11 cellular contexts compared by ENCODE assay signal in genomic region chr7:71132521-71133231, GRCh38. TPM values are rescaled to one million over a fixed set of nuclear protein-coding genes. Genes with fewer than 3 reads are reported as not detected.
A peak's percentile ranks its signal among the peaks of the same experiment; 100 is the strongest.
DNase-seq lines count a peak whose midpoint lies in the region; ATAC-seq and TF ChIP-seq lines count a peak whose summit lies in the region.
"Had no signal": no experiment of that assay in that cellular context is flagged by ENCODE, and none has a peak within 500 bp of the region (broad histone marks: within the 10 kb centered on the region; RNA-seq: fewer than 3 reads in every experiment).

No MANE protein-coding gene starts in this region.

- H3K27ac ChIP-seq in esophagus muscularis mucosa (replicated peaks in 1 of 4) (peak overlapping the region; percentile 81 to 90 (median 85)), upper lobe of left lung (peak overlapping the region in 2 of 4 donors; percentile 52 to 58)

- no peak for DNase-seq in activated CD8-positive, alpha-beta memory T cell treated with anti-CD3 and anti-CD28 coated beads, Interleukin-2, amount 10 ng/mL, durations not matched to agents 7 days and 5 days
- DNase-seq in activated CD8-positive, alpha-beta memory T cell treated with anti-CD3 and anti-CD28 coated beads, Interleukin-2, amount 50 U/mL, for 4 hours, result no peak
- DNase-seq in esophagus muscularis mucosa (ENCODE audit: extremely low spot score), result no peak
- DNase-seq in upper lobe of left lung, result peak in 1 of 2 donors; percentile 85
- no peak for DNase-seq in middle frontal gyrus (ENCODE audit: extremely low spot score, low spot score)
- DNase-seq in NCI-H2196 (lab: John Stamatoyannopoulos, UW; ENCODE audit: unreplicated experiment), result no peak
- DNase-seq: activated naive CD4-positive, alpha-beta T cell treated with Interleukin-2 at 50 U/mL for 16 hours; mucosa of descending colon; NCI-H1417 had no signal

- no peaks in the 10 kb centered on the region for H3K4me1 Mint-ChIP-seq in activated CD8-positive, alpha-beta memory T cell treated with anti-CD3 and anti-CD28 coated beads, Interleukin-2, amount 10 ng/mL, durations not matched to agents 7 days and 5 days
- peaks cover 27% of the 10 kb centered on the region for H3K4me1 Mint-ChIP-seq in nephron

- CTCF ChIA-PET in activated CD8-positive, alpha-beta memory T cell treated with anti-CD3 and anti-CD28 coated beads, Interleukin-2, amount 10 ng/mL, durations not matched to agents 7 days and 5 days (lab: Charles Lee), result no interaction called here

- no peak overlapping the region for H3K4me3 Mint-ChIP-seq in activated CD8-positive, alpha-beta memory T cell treated with anti-CD3 and anti-CD28 coated beads, Interleukin-2, amount 10 ng/mL, durations not matched to agents 7 days and 5 days
- H3K4me3 Mint-ChIP-seq in nephron, result peak overlapping the region; percentile 85 to 92 (median 85)

- no peaks in the 10 kb centered on the region for H3K36me3 ChIP-seq in esophagus muscularis mucosa
- no peaks in the 10 kb centered on the region for H3K36me3 ChIP-seq in upper lobe of left lung

- intact Hi-C loops in esophagus muscularis mucosa (cut with DNase I), result loop anchor here (5.0 to 10.0 kb wide), 2 partner anchors 382 to 600 kb away; no protein-coding TSS in a partner anchor

- peak overlapping the region; percentile 57 for H3K27ac Mint-ChIP-seq in activated CD8-positive, alpha-beta memory T cell treated with anti-CD3 and anti-CD28 coated beads, Interleukin-2, amount 10 ng/mL, durations not matched to agents 7 days and 5 days
- H3K27ac Mint-ChIP-seq in nephron, result no peak overlapping the region

- H3K9me3 ChIP-seq in esophagus muscularis mucosa (no peaks in the 10 kb centered on the region), upper lobe of left lung (no peaks in the 10 kb centered on the region)
- H3K9me3 ChIP-seq: mucosa of descending colon had no signal

- H3K4me3 ChIP-seq in esophagus muscularis mucosa, result peak overlapping the region; percentile 79 to 86 (median 82)
- H3K4me3 ChIP-seq in upper lobe of left lung, result peak overlapping the region; percentile 2 to 58 (median 48)
- H3K4me3 ChIP-seq: mucosa of descending colon had no signal

- TF ChIP-seq POLR2A in esophagus muscularis mucosa (IDR thresholded peaks at IDR 0.05; ENCODE audit: low read depth), result no peak
- TF ChIP-seq POLR2A in upper lobe of left lung (IDR thresholded peaks at IDR 0.05), result no peak

- H3K27me3 Mint-ChIP-seq in activated CD8-positive, alpha-beta memory T cell treated with anti-CD3 and anti-CD28 coated beads, Interleukin-2, amount 10 ng/mL, durations not matched to agents 7 days and 5 days, result peaks cover 24% of the 10 kb centered on the region
- H3K27me3 Mint-ChIP-seq in nephron (ENCODE audit: low read depth), result peaks cover 64% of the 10 kb centered on the region

- peaks cover 4% of the 10 kb centered on the region for H3K36me3 Mint-ChIP-seq in activated CD8-positive, alpha-beta memory T cell treated with anti-CD3 and anti-CD28 coated beads, Interleukin-2, amount 10 ng/mL, durations not matched to agents 7 days and 5 days
- H3K36me3 Mint-ChIP-seq in nephron (ENCODE audit: low read depth), result no peaks in the 10 kb centered on the region

- H3K4me1 ChIP-seq in esophagus muscularis mucosa (peaks cover 0 to 60% (median 48%) of the 10 kb centered on the region in 4 donors), upper lobe of left lung (peaks cover 0 to 31% (median 6%) of the 10 kb centered on the region in 4 donors)

- H3K9me3 Mint-ChIP-seq in activated CD8-positive, alpha-beta memory T cell treated with anti-CD3 and anti-CD28 coated beads, Interleukin-2, amount 10 ng/mL, durations not matched to agents 7 days and 5 days (ENCODE audit: low read depth), result no peaks in the 10 kb centered on the region
- no peaks in the 10 kb centered on the region for H3K9me3 Mint-ChIP-seq in nephron

- H3K27me3 ChIP-seq in esophagus muscularis mucosa (peaks cover 0 to 26% (median 0%) of the 10 kb centered on the region in 4 donors), upper lobe of left lung (peaks cover 0 to 16% (median 8%) of the 10 kb centered on the region in 4 donors)

- TF ChIP-seq EP300 in esophagus muscularis mucosa (IDR thresholded peaks at IDR 0.05) (no peak), upper lobe of left lung (IDR thresholded peaks at IDR 0.05) (no peak)

- TF ChIP-seq CTCF in esophagus muscularis mucosa (IDR thresholded peaks at IDR 0.05) (no peak), nephron (IDR thresholded peaks at IDR 0.05; ENCODE audit: unreplicated experiment in 3 of 3) (no peak), upper lobe of left lung (IDR thresholded peaks at IDR 0.05) (no peak)

- 5% methylated on average over 14 of the region's 74 CpGs for WGBS in esophagus muscularis mucosa
- 2 to 3% methylated on average over 21 to 31 of the region's 74 CpGs for WGBS in upper lobe of left lung, 2 donors

- ATAC-seq in activated CD8-positive, alpha-beta memory T cell treated with anti-CD3 and anti-CD28 coated beads, Interleukin-2, amount 10 ng/mL, durations not matched to agents 7 days and 5 days, result no peak
- ATAC-seq in upper lobe of left lung (ENCODE audit: low FRiP score in 2 of 2) (peak in 1 of 2 donors; percentile 2), GM19455 (IDR thresholded peaks at IDR 0.05; ENCODE audit: unreplicated experiment) (no peak)

RNA-seq across cellular contexts. Expression of gene GALNT17, which starts 0.7 kb away (rescaled TPM):
- not detected for total RNA-seq in activated CD8-positive, alpha-beta memory T cell treated with anti-CD3 and anti-CD28 coated beads, Interleukin-2, amount 10 ng/mL, durations not matched to agents 7 days and 5 days
- total RNA-seq in esophagus muscularis mucosa, result 10 to 100 TPM; 51.1 to 95.6 (median 69.8) TPM
- total RNA-seq in upper lobe of left lung, result 10 to 100 TPM in 3 of 6 donors, 1 to 10 TPM in 3; 5.3 to 26.2 (median 10.1) TPM

Comparison
In these comparisons a context has a peak if more than half of its experiments do, and no peak if none do; other contexts are left out.
1. RNA of gene GALNT17, which starts 0.7 kb away (total RNA-seq): 51.1 to 95.6 TPM in esophagus muscularis mucosa and 5.3 to 26.2 TPM in upper lobe of left lung; not detected in activated CD8-positive, alpha-beta memory T cell treated with anti-CD3 and anti-CD28 coated beads, Interleukin-2, amount 10 ng/mL, durations not matched to agents 7 days and 5 days; every median in the first group is over 4 times any median in the second.